Comparison of ENCODE assay signal across 1 cellular context in genomic region chr3:27719306-27720003, GRCh38.
TF ChIP-seq lines count a peak whose summit lies in the region.

No MANE protein-coding gene starts in this region.

TF ChIP-seq in H1, 55 proteins besides CTCF, POLR2A, EP300 and RAD21:
- TF ChIP-seq, protein P1, sequence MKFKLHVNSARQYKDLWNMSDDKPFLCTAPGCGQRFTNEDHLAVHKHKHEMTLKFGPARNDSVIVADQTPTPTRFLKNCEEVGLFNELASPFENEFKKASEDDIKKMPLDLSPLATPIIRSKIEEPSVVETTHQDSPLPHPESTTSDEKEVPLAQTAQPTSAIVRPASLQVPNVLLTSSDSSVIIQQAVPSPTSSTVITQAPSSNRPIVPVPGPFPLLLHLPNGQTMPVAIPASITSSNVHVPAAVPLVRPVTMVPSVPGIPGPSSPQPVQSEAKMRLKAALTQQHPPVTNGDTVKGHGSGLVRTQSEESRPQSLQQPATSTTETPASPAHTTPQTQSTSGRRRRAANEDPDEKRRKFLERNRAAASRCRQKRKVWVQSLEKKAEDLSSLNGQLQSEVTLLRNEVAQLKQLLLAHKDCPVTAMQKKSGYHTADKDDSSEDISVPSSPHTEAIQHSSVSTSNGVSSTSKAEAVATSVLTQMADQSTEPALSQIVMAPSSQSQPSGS (IDR thresholded peaks at IDR 0.05; ENCODE audit: low read length), result no peak
- TF ChIP-seq BACH1 (IDR thresholded peaks at IDR 0.05; ENCODE audit: low read length) (no peak), GABPA (IDR thresholded peaks at IDR 0.05; ENCODE audit: borderline replicate concordance, insufficient read depth, low read length) (no peak), CHD1 (IDR thresholded peaks at IDR 0.05; ENCODE audit: low read depth, low read length) (no peak), RNF2 (IDR thresholded peaks at IDR 0.05; ENCODE audit: borderline replicate concordance, low read depth, low read length, missing control alignments, poor library complexity, severe bottlenecking) (peak; percentile 57), SAP30 (IDR thresholded peaks at IDR 0.05; ENCODE audit: insufficient read depth, insufficient replicate concordance, low read length) (no peak), CTBP2 (IDR thresholded peaks at IDR 0.05; ENCODE audit: borderline replicate concordance, insufficient read depth, insufficient read length, low read length) (no peak)
